ENCODE assay signal across 8 cellular contexts in genomic region chr16:19130852-19131808, GRCh38. TPM values are rescaled to one million over a fixed set of nuclear protein-coding genes. Genes with fewer than 3 reads are reported as not detected.
A peak's percentile ranks its signal among the peaks of the same experiment; 100 is the strongest.
DNase-seq lines count a peak whose midpoint lies in the region; ATAC-seq lines count a peak whose summit lies in the region.

No MANE protein-coding gene starts in this region.

- peak overlapping the region in 1 of 2 donors; percentile 51 for H3K4me3 ChIP-seq in mucosa of rectum (ENCODE audit: low read length in 2 of 2)

- POLR2A ChIA-PET in activated CD4-positive, alpha-beta T cell treated with anti-CD3 and anti-CD28 coated beads for 36 hours (lab: Charles Lee), result interaction anchor here (0.7 kb wide), 1 partner anchor 12 kb away, joined by 4 read pairs; no protein-coding TSS in a partner anchor

- peaks cover 0 to 3% of the 10 kb centered on the region in 2 donors for H3K9me3 ChIP-seq in mucosa of rectum (ENCODE audit: control insufficient read depth in 2 of 2, low read length in 2 of 2)

- no peaks in the 10 kb centered on the region for H3K27me3 ChIP-seq in mucosa of rectum (ENCODE audit: control insufficient read depth in 2 of 2, insufficient read depth in 2 of 2, low read length in 2 of 2)

- intact Hi-C loops in activated CD4-positive, alpha-beta T cell treated with anti-CD3 and anti-CD28 coated beads for 36 hours (cut with DNase I, micrococcal nuclease), result no loop called here

- peak overlapping the region in 1 of 2 donors; percentile 12 for H3K9ac ChIP-seq in mucosa of rectum (ENCODE audit: low read depth in 1 of 2, low read length in 2 of 2)

- peak overlapping the region; percentile 65 to 74 for H3K27ac ChIP-seq in mucosa of rectum (ENCODE audit: low read depth in 2 of 2, low read length in 2 of 2)

- no peaks in the 10 kb centered on the region for H3K9me3 Mint-ChIP-seq in activated CD4-positive, alpha-beta T cell treated with anti-CD3 and anti-CD28 coated beads for 36 hours (ENCODE audit: low read depth)

- no peaks in the 10 kb centered on the region for H3K36me3 Mint-ChIP-seq in activated CD4-positive, alpha-beta T cell treated with anti-CD3 and anti-CD28 coated beads for 36 hours (ENCODE audit: low read depth)

- H3K36me3 ChIP-seq in mucosa of rectum (ENCODE audit: control insufficient read depth in 2 of 2, insufficient read depth in 2 of 2, low read length in 2 of 2), result no peaks in the 10 kb centered on the region

- H3K27ac Mint-ChIP-seq in activated CD4-positive, alpha-beta T cell treated with anti-CD3 and anti-CD28 coated beads for 36 hours, result peak overlapping the region; percentile 37

- H3K4me1 ChIP-seq in mucosa of rectum (ENCODE audit: control insufficient read depth in 2 of 2, insufficient read depth in 2 of 2, low read length in 2 of 2), result peaks cover 34 to 37% of the 10 kb centered on the region in 2 donors

- DNase-seq in activated CD4-positive, alpha-beta T cell treated with anti-CD3 and anti-CD28 coated beads for 36 hours, result peak; percentile 12
- no peak for DNase-seq in activated CD4-positive, alpha-beta T cell treated with anti-CD3 and anti-CD28 coated beads for 1 hour
- DNase-seq in SIG-M5 treated with dmso at 0.1 percent for 504 hours (lab: John Stamatoyannopoulos, UW; ENCODE audit: unreplicated experiment) (peak; percentile 80), epidermal melanocyte (ENCODE audit: insufficient read length, low spot score) (peak; percentile 23)
- DNase-seq in activated effector memory CD4-positive, alpha-beta T cell treated with Interleukin-2 at 50 U/mL for 16 hours, result no peak

- peaks cover 21% of the 10 kb centered on the region for H3K4me1 Mint-ChIP-seq in activated CD4-positive, alpha-beta T cell treated with anti-CD3 and anti-CD28 coated beads for 36 hours

- no peak overlapping the region for H3K4me3 Mint-ChIP-seq in activated CD4-positive, alpha-beta T cell treated with anti-CD3 and anti-CD28 coated beads for 36 hours

- CTCF ChIA-PET in activated CD4-positive, alpha-beta T cell treated with anti-CD3 and anti-CD28 coated beads for 36 hours (lab: Charles Lee), result interaction anchor here (0.7 kb wide), 1 partner anchor 52 kb away, joined by 3 read pairs; no protein-coding TSS in a partner anchor

- H3K27me3 Mint-ChIP-seq in activated CD4-positive, alpha-beta T cell treated with anti-CD3 and anti-CD28 coated beads for 36 hours, result peaks cover under 1% of the 10 kb centered on the region

- peak; percentile 30 for ATAC-seq in activated CD4-positive, alpha-beta T cell treated with anti-CD3 and anti-CD28 coated beads for 36 hours
- no peak for ATAC-seq in HG02852 (IDR thresholded peaks at IDR 0.05; ENCODE audit: unreplicated experiment)
- no peak for ATAC-seq in HG02642 (IDR thresholded peaks at IDR 0.05; ENCODE audit: poor library complexity, unreplicated experiment)

RNA-seq across cellular contexts. Expression of gene ITPRIPL2, which starts 17.4 kb away (rescaled TPM):
- total RNA-seq in activated CD4-positive, alpha-beta T cell treated with anti-CD3 and anti-CD28 coated beads for 36 hours, result 1 to 10 TPM; 2.4 to 4.2 TPM

RNA-seq across cellular contexts. Expression of gene SYT17, which starts 36.9 kb away (rescaled TPM):
- total RNA-seq in activated CD4-positive, alpha-beta T cell treated with anti-CD3 and anti-CD28 coated beads for 36 hours, result not detected

Comparison
In these comparisons a context has a peak if more than half of its experiments do, and no peak if none do; other contexts are left out.
1. DNase-seq: peak in activated CD4-positive, alpha-beta T cell treated with anti-CD3 and anti-CD28 coated beads for 36 hours (single experiment), SIG-M5 treated with dmso at 0.1 percent for 504 hours (single experiment) and epidermal melanocyte (single experiment); none in activated CD4-positive, alpha-beta T cell treated with anti-CD3 and anti-CD28 coated beads for 1 hour (single experiment) and activated effector memory CD4-positive, alpha-beta T cell treated with Interleukin-2 at 50 U/mL for 16 hours (single experiment).